In the genomic region with DNA sequence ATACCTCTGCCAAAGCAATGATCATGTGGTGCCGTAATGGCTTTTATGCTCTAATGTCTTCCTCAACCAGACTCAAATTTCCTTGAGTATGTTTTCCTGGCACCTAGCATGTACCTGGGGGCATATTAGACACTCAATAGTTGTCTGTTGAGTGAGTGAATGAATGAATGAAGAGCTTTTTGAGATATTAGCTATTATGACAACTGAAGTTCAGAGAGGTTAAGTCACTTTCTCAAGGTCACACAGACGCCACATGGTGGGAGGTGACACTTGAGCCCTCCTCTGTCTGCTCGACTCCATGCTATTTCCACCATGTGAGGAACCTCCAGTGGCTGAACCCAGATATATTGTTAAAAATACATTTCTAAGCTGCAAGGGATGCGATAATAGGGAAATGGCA, we compare ENCODE assay signal across 12 cellular contexts.
DNase-seq lines count a peak whose midpoint lies in the region; ATAC-seq lines count a peak whose summit lies in the region.
"Had no signal": no experiment of that assay in that cellular context is flagged by ENCODE, and none has a peak within 500 bp of the region (broad histone marks: within the 10 kb centered on the region; RNA-seq: fewer than 3 reads in every experiment).

No MANE protein-coding gene starts in this region.

- H3K9me3 ChIP-seq in adipocyte (ENCODE audit: control insufficient read depth, low read length): no peaks in the 10 kb centered on the region
- H3K9me3 ChIP-seq in thymus (ENCODE audit: control insufficient read depth): no peaks in the 10 kb centered on the region
- H3K9me3 ChIP-seq: A549, lower lobe of right lung had no signal

- DNase-seq in activated T-cell treated with anti-CD3 and anti-CD28 coated beads, Interleukin-2, amount 50 U/mL, for 4 hours: no peak
- no peak for DNase-seq in activated T-cell treated with anti-CD3 and anti-CD28 coated beads, Interleukin-2, amount 50 U/mL, for 24 hours
- DNase-seq in adipocyte (ENCODE audit: low read depth) (no peak), memory B cell (ENCODE audit: low spot score in 2 of 2) (no peak), NCI-H187 (lab: John Stamatoyannopoulos, UW) (no peak), GM19238 (ENCODE audit: insufficient read length, low spot score) (no peak)
- DNase-seq: NCI-H2107, trophoblast cell had no signal

- H3K4me3 Mint-ChIP-seq in activated T-cell treated with anti-CD3 and anti-CD28 coated beads, Interleukin-2, amount 50 U/mL, for 4 hours: peak overlapping the region; percentile 59
- no peak overlapping the region for H3K4me3 Mint-ChIP-seq in activated T-cell treated with anti-CD3 and anti-CD28 coated beads, Interleukin-2, amount 50 U/mL, for 24 hours
- H3K4me3 Mint-ChIP-seq in memory B cell: peak overlapping the region; percentile 78

- peaks cover 4% of the 10 kb centered on the region for H3K27me3 Mint-ChIP-seq in activated T-cell treated with anti-CD3 and anti-CD28 coated beads, Interleukin-2, amount 50 U/mL, for 4 hours (ENCODE audit: low read depth)
- peaks cover 3% of the 10 kb centered on the region for H3K27me3 Mint-ChIP-seq in activated T-cell treated with anti-CD3 and anti-CD28 coated beads, Interleukin-2, amount 50 U/mL, for 24 hours
- peaks cover 2% of the 10 kb centered on the region for H3K27me3 Mint-ChIP-seq in memory B cell

- ATAC-seq in activated T-cell treated with anti-CD3 and anti-CD28 coated beads, Interleukin-2, amount 50 U/mL, for 4 hours: no peak
- ATAC-seq in memory B cell (ENCODE audit: low read depth) (no peak), GM18868 (IDR thresholded peaks at IDR 0.05; ENCODE audit: unreplicated experiment) (no peak)

- peak overlapping the region; percentile 92 for H3K27ac ChIP-seq in thymus (ENCODE audit: low read depth)
- H3K27ac ChIP-seq: A549 had no signal

- peaks cover 11% of the 10 kb centered on the region for H3K36me3 ChIP-seq in adipocyte (ENCODE audit: control insufficient read depth, insufficient read depth, low read length, severe bottlenecking)
- H3K36me3 ChIP-seq in thymus (ENCODE audit: control insufficient read depth, insufficient read depth): no peaks in the 10 kb centered on the region
- H3K36me3 ChIP-seq: lower lobe of right lung had no signal

- H3K27me3 ChIP-seq in adipocyte (replicated peaks; ENCODE audit: control insufficient read depth, insufficient read depth, low read length) (no peaks in the 10 kb centered on the region), thymus (ENCODE audit: control insufficient read depth, insufficient read depth) (no peaks in the 10 kb centered on the region)

- H3K4me1 ChIP-seq in adipocyte (ENCODE audit: control insufficient read depth, insufficient read depth, low read length) (peaks cover 39% of the 10 kb centered on the region), thymus (ENCODE audit: control insufficient read depth, insufficient read depth, low read length) (peaks cover 27% of the 10 kb centered on the region)
- H3K4me1 ChIP-seq: A549 had no signal

- H3K4me1 Mint-ChIP-seq in activated T-cell treated with anti-CD3 and anti-CD28 coated beads, Interleukin-2, amount 50 U/mL, for 4 hours (ENCODE audit: low read depth): peaks cover 13% of the 10 kb centered on the region
- H3K4me1 Mint-ChIP-seq in activated T-cell treated with anti-CD3 and anti-CD28 coated beads, Interleukin-2, amount 50 U/mL, for 24 hours (ENCODE audit: low read depth): peaks cover 22% of the 10 kb centered on the region
- peaks cover 11% of the 10 kb centered on the region for H3K4me1 Mint-ChIP-seq in memory B cell

- peaks cover 4% of the 10 kb centered on the region for H3K9me3 Mint-ChIP-seq in activated T-cell treated with anti-CD3 and anti-CD28 coated beads, Interleukin-2, amount 50 U/mL, for 4 hours
- H3K9me3 Mint-ChIP-seq in activated T-cell treated with anti-CD3 and anti-CD28 coated beads, Interleukin-2, amount 50 U/mL, for 24 hours: no peaks in the 10 kb centered on the region
- H3K9me3 Mint-ChIP-seq in memory B cell: peaks cover 3% of the 10 kb centered on the region

- H3K4me3 ChIP-seq in adipocyte (ENCODE audit: low read length): peak overlapping the region; percentile 72
- no peak overlapping the region for H3K4me3 ChIP-seq in thymus (ENCODE audit: low read length)
- H3K4me3 ChIP-seq: A549 had no signal

- peak overlapping the region; percentile 59 for H3K9ac ChIP-seq in adipocyte (ENCODE audit: low read length)

- 76% methylated on average over 4 of the region's 4 CpGs for WGBS in thymus

- H3K27ac Mint-ChIP-seq in activated T-cell treated with anti-CD3 and anti-CD28 coated beads, Interleukin-2, amount 50 U/mL, for 24 hours: no peak overlapping the region
- H3K27ac Mint-ChIP-seq in memory B cell: no peak overlapping the region

- no peaks in the 10 kb centered on the region for H3K36me3 Mint-ChIP-seq in activated T-cell treated with anti-CD3 and anti-CD28 coated beads, Interleukin-2, amount 50 U/mL, for 4 hours (ENCODE audit: insufficient read depth)
- no peaks in the 10 kb centered on the region for H3K36me3 Mint-ChIP-seq in activated T-cell treated with anti-CD3 and anti-CD28 coated beads, Interleukin-2, amount 50 U/mL, for 24 hours (ENCODE audit: low read depth)
- no peaks in the 10 kb centered on the region for H3K36me3 Mint-ChIP-seq in memory B cell
